ENCODE assay signal across 13 cellular contexts in genomic region chr11:75560644-75561043, GRCh38. TPM values are rescaled to one million over a fixed set of nuclear protein-coding genes. Genes with fewer than 3 reads are reported as not detected.
DNase-seq lines count a peak whose midpoint lies in the region; ATAC-seq and TF ChIP-seq lines count a peak whose summit lies in the region.
"Had no signal": no experiment of that assay in that cellular context is flagged by ENCODE, and none has a peak within 500 bp of the region (broad histone marks: within the 10 kb centered on the region; RNA-seq: fewer than 3 reads in every experiment).

No MANE protein-coding gene starts in this region.

- peak overlapping the region in 2 of 7 donors; percentile 42 to 91 for H3K27ac Mint-ChIP-seq in CD4-positive, alpha-beta memory T cell
- H3K27ac Mint-ChIP-seq in T-cell, result peak overlapping the region in 1 of 2 donors; percentile 73

- POLR2A ChIA-PET in CD4-positive, alpha-beta memory T cell (lab: Charles Lee; ENCODE audit: partially characterized antibody), result interaction anchor here (3.0 kb wide), 1 partner anchor 284 kb away, joined by 15 read pairs; no protein-coding TSS in a partner anchor
- POLR2A ChIA-PET in T-cell (lab: Charles Lee), result interaction anchor here in 1 of 2 donors (0.6 kb wide), 2 partner anchors 20 to 275 kb away, joined by 6 to 10 read pairs; no protein-coding TSS in a partner anchor

- peaks cover 0 to 12% of the 10 kb centered on the region in 2 donors for H3K36me3 Mint-ChIP-seq in CD4-positive, alpha-beta memory T cell
- H3K36me3 Mint-ChIP-seq in T-cell, result no peaks in the 10 kb centered on the region

- no peak overlapping the region for H3K14ac ChIP-seq in trophoblast cell (ENCODE audit: low read length)

- peaks cover 34% of the 10 kb centered on the region for H3K79me2 ChIP-seq in trophoblast cell (ENCODE audit: control insufficient read depth, insufficient read depth, low read length, poor library complexity)

- H3K27ac ChIP-seq in CD4-positive, alpha-beta memory T cell (ENCODE audit: low read depth, low read length), result no peak overlapping the region
- H3K27ac ChIP-seq in esophagus muscularis mucosa (replicated peaks in 1 of 4) (peak overlapping the region; percentile 99 to 100 (median 100)), trophoblast cell (ENCODE audit: low read depth, low read length) (no peak overlapping the region)

- 30% methylated on average over 1 of the region's 1 CpG for WGBS in esophagus muscularis mucosa
- no CpG with 5 or more reads among the region's 1 CpG for WGBS in trophoblast cell (ENCODE audit: extremely low coverage, insufficient coverage, insufficient read length)

- DNase-seq in CD4-positive, alpha-beta memory T cell, result no peak
- DNase-seq in T-cell (no peak), esophagus muscularis mucosa (ENCODE audit: extremely low spot score) (no peak), trophoblast cell (no peak), NCI-H748 treated with DMSO at 0.1 percent for 48 hours (lab: John Stamatoyannopoulos, UW) (no peak), NCI-H526 (lab: John Stamatoyannopoulos, UW) (no peak), NCI-H748 (lab: John Stamatoyannopoulos, UW; ENCODE audit: unreplicated experiment) (no peak)
- DNase-seq: DMS53; NCI-H1048; stimulated activated CD4-positive, alpha-beta T cell treated with anti-CD3 and anti-CD28 coated beads, Interleukin-4, amount 100 ng/mL, for 24 hours had no signal

- no peak overlapping the region for H2BK5ac ChIP-seq in trophoblast cell (ENCODE audit: low read depth, low read length, poor library complexity)

- H3K79me1 ChIP-seq in trophoblast cell (ENCODE audit: low read length), result peaks cover 33% of the 10 kb centered on the region

- TF ChIP-seq CTCF in esophagus muscularis mucosa (IDR thresholded peaks at IDR 0.05), result no peak

- H4K12ac ChIP-seq in trophoblast cell (ENCODE audit: low read depth, low read length), result no peak overlapping the region

- H3K4ac ChIP-seq in trophoblast cell (ENCODE audit: low read depth, low read length), result no peak overlapping the region

- no peak for ATAC-seq in T-cell (replicated peaks in 1 of 4)
- ATAC-seq in HG02870 (IDR thresholded peaks at IDR 0.05; ENCODE audit: unreplicated experiment), result no peak
- ATAC-seq: activated CD4-positive, CD25-positive, alpha-beta regulatory T cell treated with anti-CD3 and anti-CD28 coated beads, Interleukin-2, amount 50 U/mL, for 24 hours; HCT116 had no signal

- peak overlapping the region; percentile 51 for H2BK12ac ChIP-seq in trophoblast cell (ENCODE audit: low read length)

- H2BK120ac ChIP-seq in trophoblast cell (ENCODE audit: insufficient read depth, low read length, poor library complexity), result no peak overlapping the region

- H3K4me1 Mint-ChIP-seq in CD4-positive, alpha-beta memory T cell, result peaks cover 10 to 44% (median 29%) of the 10 kb centered on the region in 4 donors
- H3K4me1 Mint-ChIP-seq in T-cell, result peaks cover 39 to 43% (median 40%) of the 10 kb centered on the region in 3 donors

- intact Hi-C loops in CD4-positive, alpha-beta memory T cell (cut with micrococcal nuclease), result no loop called here
- intact Hi-C loops in esophagus muscularis mucosa (cut with DNase I), result no loop called here

- TF ChIP-seq EP300 in esophagus muscularis mucosa (IDR thresholded peaks at IDR 0.05), result no peak

- no peaks in the 10 kb centered on the region for H3K9me3 Mint-ChIP-seq in CD4-positive, alpha-beta memory T cell
- no peaks in the 10 kb centered on the region for H3K9me3 Mint-ChIP-seq in T-cell

- H3K9ac ChIP-seq in trophoblast cell (ENCODE audit: low read length), result no peak overlapping the region

- H3K27me3 ChIP-seq in CD4-positive, alpha-beta memory T cell (ENCODE audit: insufficient read depth, low read length), result no peaks in the 10 kb centered on the region
- H3K27me3 ChIP-seq in esophagus muscularis mucosa, result no peaks in the 10 kb centered on the region
- no peaks in the 10 kb centered on the region for H3K27me3 ChIP-seq in trophoblast cell (ENCODE audit: insufficient read depth, low read length)

- no peaks in the 10 kb centered on the region for H3K27me3 Mint-ChIP-seq in CD4-positive, alpha-beta memory T cell
- H3K27me3 Mint-ChIP-seq in T-cell, result no peaks in the 10 kb centered on the region

- H4K91ac ChIP-seq in trophoblast cell (ENCODE audit: low read depth, low read length), result no peak overlapping the region

- peaks cover 20% of the 10 kb centered on the region for H3K4me1 ChIP-seq in CD4-positive, alpha-beta memory T cell (ENCODE audit: insufficient read depth, low read length)
- H3K4me1 ChIP-seq in esophagus muscularis mucosa (peaks cover 68 to 88% (median 84%) of the 10 kb centered on the region in 4 donors), trophoblast cell (ENCODE audit: control insufficient read depth in 1 of 2, insufficient read depth in 2 of 2, low read length in 2 of 2) (peaks cover 39 to 43% of the 10 kb centered on the region in 2 experiments)

- H4K8ac ChIP-seq in trophoblast cell (ENCODE audit: low read depth, low read length), result no peak overlapping the region

- H3K36me3 ChIP-seq in CD4-positive, alpha-beta memory T cell (ENCODE audit: insufficient read depth, low read length), result no peaks in the 10 kb centered on the region
- H3K36me3 ChIP-seq in esophagus muscularis mucosa (peaks cover 0 to 7% (median under 1%) of the 10 kb centered on the region in 4 donors), trophoblast cell (ENCODE audit: control insufficient read depth in 1 of 2, insufficient read depth in 2 of 2, low read length in 2 of 2) (peaks cover 4 to 13% of the 10 kb centered on the region in 2 experiments)

- no peaks in the 10 kb centered on the region for H3K9me3 ChIP-seq in CD4-positive, alpha-beta memory T cell (ENCODE audit: control insufficient read depth in 1 of 2, low read length in 2 of 2)
- H3K9me3 ChIP-seq in esophagus muscularis mucosa (no peaks in the 10 kb centered on the region), trophoblast cell (ENCODE audit: insufficient read depth, low read depth, low read length) (no peaks in the 10 kb centered on the region)

- CTCF ChIA-PET in CD4-positive, alpha-beta memory T cell (lab: Charles Lee; ENCODE audit: partially characterized antibody), result interaction anchor here (0.9 to 1.7 kb wide), 5 partner anchors 9 to 18 kb away, joined by 3 to 4 read pairs (median 4); no protein-coding TSS in a partner anchor
- CTCF ChIA-PET in T-cell (lab: Charles Lee), result interaction anchor here in 1 of 2 donors (0.5 kb wide), 1 partner anchor 35 kb away, joined by 4 read pairs; the partner anchor contains the start of gene GDPD5

- TF ChIP-seq POLR2A in esophagus muscularis mucosa (IDR thresholded peaks at IDR 0.05; ENCODE audit: low read depth), result no peak

- no peak overlapping the region for H2AK5ac ChIP-seq in trophoblast cell (ENCODE audit: low read length)

- H2AFZ ChIP-seq in trophoblast cell (ENCODE audit: insufficient read depth, low read length, poor library complexity), result no peak overlapping the region

- peak overlapping the region; percentile 38 to 99 (median 94) for H3K4me3 Mint-ChIP-seq in CD4-positive, alpha-beta memory T cell
- H3K4me3 Mint-ChIP-seq in T-cell, result peak overlapping the region; percentile 61 to 98 (median 71)

- H3K4me2 ChIP-seq in trophoblast cell (ENCODE audit: low read length), result no peak overlapping the region

- H3K23ac ChIP-seq in trophoblast cell (ENCODE audit: low read length), result no peak overlapping the region

- no peak overlapping the region for H3K4me3 ChIP-seq in CD4-positive, alpha-beta memory T cell (ENCODE audit: low read length in 2 of 2)
- H3K4me3 ChIP-seq in esophagus muscularis mucosa (no peak overlapping the region), trophoblast cell (ENCODE audit: low read depth, low read length) (no peak overlapping the region)

- H3K18ac ChIP-seq in trophoblast cell (ENCODE audit: low read length), result no peak overlapping the region

RNA-seq across cellular contexts. Expression of gene SERPINH1, which starts 1.4 kb away (rescaled TPM):
- 10 to 100 TPM; 15.6 to 16.2 TPM for total RNA-seq in CD4-positive, alpha-beta memory T cell
- 1 to 10 TPM; 1.1 to 7.1 TPM for polyA plus RNA-seq in CD4-positive, alpha-beta memory T cell
- 10 to 100 TPM in 3 of 5 donors, 1 to 10 TPM in 2; 5.2 to 16.4 (median 13.9) TPM for total RNA-seq in T-cell
- total RNA-seq in esophagus muscularis mucosa, result 100 to 1,000 TPM; 162 to 270 (median 219) TPM
- 413 and 416 TPM in 2 replicates for polyA plus RNA-seq in trophoblast cell (2013)

RNA-seq across cellular contexts. Expression of gene GDPD5, which starts 34.9 kb away (rescaled TPM):
- 100 to 1,000 TPM; 141 to 160 TPM for total RNA-seq in CD4-positive, alpha-beta memory T cell
- 10 to 100 TPM; 11.0 to 30.0 TPM for polyA plus RNA-seq in CD4-positive, alpha-beta memory T cell
- total RNA-seq in T-cell (10 to 100 TPM; 31.4 to 81.3 (median 70.9) TPM), esophagus muscularis mucosa (1 to 10 TPM; 5.1 to 9.3 (median 8.4) TPM)
- 15.7 and 17.4 TPM in 2 replicates for polyA plus RNA-seq in trophoblast cell (2013)

Comparison
In these comparisons a context has a peak if more than half of its experiments do, and no peak if none do; other contexts are left out.
1. H3K27ac ChIP-seq: peak in esophagus muscularis mucosa (4 of 4); none in CD4-positive, alpha-beta memory T cell (single experiment) and trophoblast cell (single experiment).
2. RNA of gene SERPINH1, which starts 1.4 kb away (total RNA-seq): 162 to 270 TPM in esophagus muscularis mucosa; 15.6 to 16.2 TPM in CD4-positive, alpha-beta memory T cell and 5.2 to 16.4 TPM in T-cell; every median in the first group is over 4 times any median in the second.